ENCODE assay signal across 1 cellular context in the genomic region with DNA sequence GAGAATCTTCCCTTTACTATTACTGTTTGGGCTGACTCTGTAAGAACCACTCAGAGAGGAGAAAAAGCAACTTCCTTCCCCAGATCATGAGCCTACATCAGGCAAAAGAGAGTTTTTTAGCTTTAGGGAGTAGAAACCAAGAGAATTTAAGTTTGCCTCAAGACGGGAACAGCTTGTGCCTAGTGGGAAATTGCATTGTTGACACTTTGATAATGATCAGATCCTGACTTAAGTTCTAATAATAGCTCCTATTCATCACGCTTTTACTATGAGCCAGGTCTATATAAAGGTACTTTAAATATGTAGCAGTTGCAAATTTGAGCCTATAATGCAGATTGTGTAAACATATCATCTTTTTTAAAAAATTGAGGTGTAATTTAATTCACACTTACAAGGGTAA.
TF ChIP-seq lines count a peak whose summit lies in the region.

No MANE protein-coding gene starts in this region.

TF ChIP-seq in GM23338, 12 proteins besides CTCF, POLR2A, EP300 and RAD21 (continued from another document):
- TF ChIP-seq ZNF462 (CRISPR knock-in tag; IDR thresholded peaks at IDR 0.05) (no peak), EZH2phosphoT487 (IDR thresholded peaks at IDR 0.05; ENCODE audit: unreplicated experiment) (no peak)
